Comparison of ENCODE assay signal across 23 cellular contexts in genomic region chr5:149795360-149795759, GRCh38.
DNase-seq lines count a peak whose midpoint lies in the region; ATAC-seq and TF ChIP-seq lines count a peak whose summit lies in the region.
"Had no signal": no experiment of that assay in that cellular context is flagged by ENCODE, and none has a peak within 500 bp of the region (broad histone marks: within the 10 kb centered on the region; RNA-seq: fewer than 3 reads in every experiment).

No MANE protein-coding gene starts in this region.

- ATAC-seq in gastrocnemius medialis = peak; percentile 66 to 73
- no peak for ATAC-seq in GM21717 (IDR thresholded peaks at IDR 0.05; ENCODE audit: unreplicated experiment)
- ATAC-seq: activated naive CD4-positive, alpha-beta T cell treated with anti-CD3 and anti-CD28 coated beads, Interleukin-2, amount 50 U/mL, for 72 hours; HepG2; lower lobe of right lung; sciatic nerve had no signal

- H3K27ac ChIP-seq in gastrocnemius medialis = peak overlapping the region; percentile 94 to 99 (median 98)
- no peak overlapping the region for H3K27ac ChIP-seq in tibial artery
- H3K27ac ChIP-seq: BLaER1 treated with 17β-estradiol and CSF1 and Interleukin-3, amounts not matched to agents 10 nM and 100 nM; HL-60; lower lobe of right lung; PC-9 had no signal

- H3K9me3 ChIP-seq in gastrocnemius medialis (no peaks in the 10 kb centered on the region), tibial artery (no peaks in the 10 kb centered on the region)
- H3K9me3 ChIP-seq: BLaER1 treated with 17β-estradiol and CSF1 and Interleukin-3, amounts not matched to agents 10 nM and 100 nM; lower lobe of right lung had no signal

- H3K4me1 ChIP-seq in gastrocnemius medialis = peaks cover 75 to 90% of the 10 kb centered on the region in 2 donors
- peaks cover 0 to 19% (median 14%) of the 10 kb centered on the region in 4 donors for H3K4me1 ChIP-seq in tibial artery

- no peak for TF ChIP-seq POLR2A in gastrocnemius medialis (IDR thresholded peaks at IDR 0.05)

- no peak overlapping the region for H3K4me3 ChIP-seq in gastrocnemius medialis
- no peak overlapping the region for H3K4me3 ChIP-seq in tibial artery
- H3K4me3 ChIP-seq: BLaER1 treated with 17β-estradiol and CSF1 and Interleukin-3, amounts not matched to agents 10 nM and 100 nM; lower lobe of right lung; PC-9 had no signal

- DNase-seq in NCI-H82 (lab: John Stamatoyannopoulos, UW) (peak; percentile 62), NCI-H82 treated with DMSO at 0.1 percent for 48 hours (lab: John Stamatoyannopoulos, UW; ENCODE audit: unreplicated experiment) (no peak), NCI-H526 (lab: John Stamatoyannopoulos, UW) (peak; percentile 60 to 81), left kidney (ENCODE audit: low read depth, low spot score) (peak; percentile 50), gastrocnemius medialis (peak; percentile 69 to 88), tibial artery (no peak), EL (no peak)
- DNase-seq: ACHN; activated CD4-positive, alpha-beta T cell treated with anti-CD3 and anti-CD28 coated beads, Interleukin-2, amount 10 ng/mL, durations not matched to agents 24 days and 14 days; central memory CD4-positive, alpha-beta T cell; hippocampal formation; lower lobe of right lung; NCI-H1092 treated with DMSO at 0.1 percent for 48 hours; NCI-H774; PC-9; stimulated activated CD8-positive, alpha-beta memory T cell treated with anti-CD3 and anti-CD28 coated beads, Interleukin-4, amount 100 ng/mL, for 48 hours; T-helper 1 cell had no signal

- H3K36me3 ChIP-seq in gastrocnemius medialis (no peaks in the 10 kb centered on the region), tibial artery (no peaks in the 10 kb centered on the region)
- H3K36me3 ChIP-seq: lower lobe of right lung had no signal

- H3K27me3 ChIP-seq in gastrocnemius medialis (no peaks in the 10 kb centered on the region), tibial artery (no peaks in the 10 kb centered on the region)
- H3K27me3 ChIP-seq: BLaER1 treated with 17β-estradiol and CSF1 and Interleukin-3, amounts not matched to agents 10 nM and 100 nM had no signal

- intact Hi-C loops in gastrocnemius medialis (cut with DNase I; ENCODE audit: low total_unique reads) (no loop called here), tibial artery (cut with DNase I; ENCODE audit: low total_unique reads) (no loop called here)

- TF ChIP-seq CTCF in gastrocnemius medialis (IDR thresholded peaks at IDR 0.05 in 4 of 5, conservative IDR thresholded peaks at IDR 0.05 in 1 of 5) = no peak
- TF ChIP-seq CTCF in tibial artery (IDR thresholded peaks at IDR 0.05) = no peak

- in situ Hi-C loops in gastrocnemius medialis (cut with MboI; ENCODE audit: low sequenced_read_pairs in 4 of 4) = no loop called here

Comparison
In these comparisons a context has a peak if more than half of its experiments do, and no peak if none do; other contexts are left out.
1. DNase-seq: peak in NCI-H82 (single experiment), NCI-H526 (2 of 2), left kidney (single experiment) and gastrocnemius medialis (2 of 2); none in NCI-H82 treated with DMSO at 0.1 percent for 48 hours (single experiment), tibial artery (0 of 2) and EL (single experiment).
2. H3K27ac ChIP-seq: peak in gastrocnemius medialis (4 of 4); none in tibial artery (0 of 2).